ENCODE assay signal across 11 cellular contexts in genomic region chr7:16129431-16130126, GRCh38.
DNase-seq lines count a peak whose midpoint lies in the region; ATAC-seq and TF ChIP-seq lines count a peak whose summit lies in the region.
"Had no signal": no experiment of that assay in that cellular context is flagged by ENCODE, and none has a peak within 500 bp of the region (broad histone marks: within the 10 kb centered on the region; RNA-seq: fewer than 3 reads in every experiment).

No MANE protein-coding gene starts in this region.

- intact Hi-C loops in body of pancreas (cut with DNase I), result no loop called here

- no peaks in the 10 kb centered on the region for H3K9me3 ChIP-seq in osteoblast (ENCODE audit: low read depth, low read length)
- H3K9me3 ChIP-seq in body of pancreas, result no peaks in the 10 kb centered on the region

- H3K4me1 Mint-ChIP-seq in T-helper 2 cell treated with Interferon-gamma antibody and Interleukin-4, amounts not matched to agents 5 μg/mL and 100 μg/mL, for 36 hours (ENCODE audit: low read depth), result no peaks in the 10 kb centered on the region
- H3K4me1 Mint-ChIP-seq: endodermal cell had no signal

- H3K4me1 ChIP-seq in osteoblast (ENCODE audit: insufficient read depth, low read length), result peaks cover 25% of the 10 kb centered on the region
- H3K4me1 ChIP-seq in body of pancreas, result no peaks in the 10 kb centered on the region
- H3K4me1 ChIP-seq: uterus had no signal

- no peaks in the 10 kb centered on the region for H4K20me1 ChIP-seq in osteoblast (ENCODE audit: insufficient read depth, low read length)

- H3K27me3 ChIP-seq in osteoblast (ENCODE audit: insufficient read depth, low read length) (no peaks in the 10 kb centered on the region), body of pancreas (no peaks in the 10 kb centered on the region)
- H3K27me3 ChIP-seq: uterus had no signal

- H3K36me3 Mint-ChIP-seq in T-helper 2 cell treated with Interferon-gamma antibody and Interleukin-4, amounts not matched to agents 5 μg/mL and 100 μg/mL, for 36 hours (ENCODE audit: low read depth), result no peaks in the 10 kb centered on the region

- H3K4me3 ChIP-seq in osteoblast (ENCODE audit: insufficient read depth, low read length), result peak overlapping the region; percentile 19
- no peak overlapping the region for H3K4me3 ChIP-seq in body of pancreas
- H3K4me3 ChIP-seq: uterus had no signal

- H3K36me3 ChIP-seq in osteoblast (ENCODE audit: insufficient read depth, low read length) (no peaks in the 10 kb centered on the region), body of pancreas (replicated peaks in 1 of 2; ENCODE audit: insufficient read depth in 1 of 2, low read depth in 2 of 2) (no peaks in the 10 kb centered on the region)
- H3K36me3 ChIP-seq: uterus had no signal

- H3K27me3 Mint-ChIP-seq in T-helper 2 cell treated with Interferon-gamma antibody and Interleukin-4, amounts not matched to agents 5 μg/mL and 100 μg/mL, for 36 hours (ENCODE audit: low read depth), result no peaks in the 10 kb centered on the region

- ATAC-seq in GM21619 (IDR thresholded peaks at IDR 0.05; ENCODE audit: unreplicated experiment), result no peak
- no peak for ATAC-seq in body of pancreas

- H3K27ac ChIP-seq in osteoblast (ENCODE audit: low read depth, low read length) (peak overlapping the region; percentile 77), body of pancreas (no peak overlapping the region)
- H3K27ac ChIP-seq: uterus had no signal

- peak overlapping the region; percentile 31 for H2AFZ ChIP-seq in osteoblast (ENCODE audit: low read length)

- H3K79me2 ChIP-seq in osteoblast (ENCODE audit: insufficient read depth, low read length), result no peaks in the 10 kb centered on the region

- TF ChIP-seq POLR2A in body of pancreas (IDR thresholded peaks at IDR 0.05), result no peak

- DNase-seq in ELR (ENCODE audit: low read depth) (peak; percentile 78), NCI-H2171 (lab: John Stamatoyannopoulos, UW) (peak; percentile 53), dedifferentiated amniotic fluid mesenchymal stem cell (ENCODE audit: extremely low spot score) (peak; percentile 84), osteoblast (ENCODE audit: insufficient read length, low spot score, missing footprints) (peak; percentile 66), HuH-7 (ENCODE audit: low spot score) (no peak), body of pancreas (no peak)
- no peak for DNase-seq in T-helper 2 cell treated with Interferon-gamma antibody and Interleukin-4, amounts not matched to agents 5 μg/mL and 100 μg/mL, for 36 hours (ENCODE audit: low spot score)
- DNase-seq: endodermal cell, NCI-H1092, uterus had no signal

- 62 to 67% methylated on average over 4 of the region's 4 CpGs for WGBS in body of pancreas, 2 donors

- no peak overlapping the region for H3K4me3 Mint-ChIP-seq in T-helper 2 cell treated with Interferon-gamma antibody and Interleukin-4, amounts not matched to agents 5 μg/mL and 100 μg/mL, for 36 hours
- H3K4me3 Mint-ChIP-seq: endodermal cell had no signal

- no peaks in the 10 kb centered on the region for H3K9me3 Mint-ChIP-seq in T-helper 2 cell treated with Interferon-gamma antibody and Interleukin-4, amounts not matched to agents 5 μg/mL and 100 μg/mL, for 36 hours

- peak overlapping the region; percentile 68 for H3K4me2 ChIP-seq in osteoblast (ENCODE audit: insufficient read depth, low read length)

- TF ChIP-seq CTCF in osteoblast (IDR thresholded peaks at IDR 0.05; ENCODE audit: extremely low read depth, low read depth, low read length) (no peak), body of pancreas (IDR thresholded peaks at IDR 0.05) (no peak)

- H3K27ac Mint-ChIP-seq in T-helper 2 cell treated with Interferon-gamma antibody and Interleukin-4, amounts not matched to agents 5 μg/mL and 100 μg/mL, for 36 hours, result no peak overlapping the region
- H3K27ac Mint-ChIP-seq: endodermal cell had no signal

Comparison
In these comparisons a context has a peak if more than half of its experiments do, and no peak if none do; other contexts are left out.
1. DNase-seq: peak in ELR (single experiment), NCI-H2171 (single experiment), dedifferentiated amniotic fluid mesenchymal stem cell (single experiment) and osteoblast (single experiment); none in HuH-7 (single experiment), T-helper 2 cell treated with Interferon-gamma antibody and Interleukin-4, amounts not matched to agents 5 μg/mL and 100 μg/mL, for 36 hours (single experiment) and body of pancreas (0 of 4).